Comparison of ENCODE assay signal across 1 cellular context in the genomic region with DNA sequence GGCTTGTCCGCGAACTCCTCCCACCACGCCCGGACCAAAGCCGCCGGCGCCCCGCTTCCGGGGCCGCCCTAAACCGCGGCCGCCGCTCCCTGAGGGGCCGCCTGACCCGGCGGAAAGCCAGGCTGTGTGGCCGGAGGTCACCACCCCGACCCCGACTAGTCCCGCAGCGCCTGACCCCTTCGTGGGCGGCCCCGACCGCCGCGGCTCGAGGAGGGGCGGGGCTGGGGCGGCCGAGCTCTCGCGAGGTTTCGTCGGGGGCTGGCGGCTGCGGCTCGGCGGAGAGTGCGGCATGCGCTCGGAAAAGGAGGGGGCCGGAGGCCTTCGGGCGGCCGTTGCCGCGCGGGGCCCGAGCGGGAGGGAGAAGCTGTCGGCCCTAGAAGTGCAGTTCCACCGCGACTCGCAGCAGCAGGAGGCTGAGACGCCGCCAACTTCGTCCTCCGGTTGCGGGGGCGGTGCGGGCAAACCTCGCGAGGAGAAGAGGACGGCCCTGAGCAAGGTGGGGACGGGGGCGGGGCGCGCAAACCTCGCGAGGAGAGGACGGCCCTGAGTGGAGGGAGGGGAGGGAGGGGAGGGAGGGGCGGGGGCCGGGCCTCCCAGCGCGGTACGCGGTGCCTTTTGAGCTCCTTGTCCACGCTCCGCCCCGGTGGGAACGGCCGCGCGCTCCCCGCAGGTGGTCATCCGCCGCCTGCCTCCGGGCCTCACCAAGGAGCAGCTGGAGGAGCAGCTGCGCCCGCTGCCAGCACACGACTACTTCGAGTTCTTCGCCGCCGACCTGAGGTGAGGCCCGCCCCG.
A peak's percentile ranks its signal among the peaks of the same experiment; 100 is the strongest.
TF ChIP-seq lines count a peak whose summit lies in the region.

A gene with protein sequence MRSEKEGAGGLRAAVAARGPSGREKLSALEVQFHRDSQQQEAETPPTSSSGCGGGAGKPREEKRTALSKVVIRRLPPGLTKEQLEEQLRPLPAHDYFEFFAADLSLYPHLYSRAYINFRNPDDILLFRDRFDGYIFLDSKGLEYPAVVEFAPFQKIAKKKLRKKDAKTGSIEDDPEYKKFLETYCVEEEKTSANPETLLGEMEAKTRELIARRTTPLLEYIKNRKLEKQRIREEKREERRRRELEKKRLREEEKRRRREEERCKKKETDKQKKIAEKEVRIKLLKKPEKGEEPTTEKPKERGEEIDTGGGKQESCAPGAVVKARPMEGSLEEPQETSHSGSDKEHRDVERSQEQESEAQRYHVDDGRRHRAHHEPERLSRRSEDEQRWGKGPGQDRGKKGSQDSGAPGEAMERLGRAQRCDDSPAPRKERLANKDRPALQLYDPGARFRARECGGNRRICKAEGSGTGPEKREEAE (plus strand): TSS at position 251 of the 792 bp plus-strand sequence. CDS start 39 bp downstream, at position 290.

TF ChIP-seq in WTC11, 78 proteins besides CTCF, POLR2A, EP300 and RAD21 (continued from another document and continues in another):
- TF ChIP-seq, protein P1, sequence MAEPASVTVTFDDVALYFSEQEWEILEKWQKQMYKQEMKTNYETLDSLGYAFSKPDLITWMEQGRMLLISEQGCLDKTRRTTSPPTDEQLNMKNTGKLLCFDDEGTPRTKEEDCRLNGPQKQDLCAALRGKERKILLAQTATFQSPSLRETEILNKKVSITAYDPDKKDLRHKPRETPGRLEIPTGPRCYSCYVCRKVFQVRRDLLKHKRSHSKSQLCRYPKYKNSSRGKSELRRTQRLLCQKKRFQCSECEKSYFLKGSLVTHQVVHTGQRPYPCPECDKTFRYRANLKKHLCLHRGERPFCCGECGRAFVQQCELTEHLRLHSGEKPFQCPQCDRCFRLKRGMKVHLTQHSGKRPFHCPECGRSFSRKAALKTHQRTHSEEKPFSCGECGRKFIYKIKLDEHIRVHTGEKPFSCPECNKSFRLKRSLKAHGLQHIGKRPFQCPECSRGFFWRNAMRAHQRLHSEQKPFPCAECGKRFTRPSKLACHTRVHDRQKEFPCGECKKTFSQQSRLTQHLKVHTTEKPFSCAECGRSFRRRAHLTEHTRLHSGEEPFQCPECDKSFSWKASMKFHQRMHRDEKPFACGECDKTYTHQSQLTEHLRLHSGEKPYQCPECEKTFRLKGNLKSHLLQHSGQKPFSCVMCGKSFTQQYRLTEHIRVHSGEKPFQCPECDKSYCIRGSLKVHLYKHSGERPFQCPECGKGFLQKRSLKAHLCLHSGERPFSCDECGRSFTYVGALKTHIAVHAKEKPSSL (CRISPR knock-in tag; conservative IDR thresholded peaks at IDR 0.05) = no peak
- 0 out of 2 replicates have a peak, but pooled peaks have one; percentile 47 for TF ChIP-seq JUN (CRISPR knock-in tag; IDR thresholded peaks at IDR 0.05)
- no peak for TF ChIP-seq TEAD4 (CRISPR knock-in tag; IDR thresholded peaks at IDR 0.05)
- no peak for TF ChIP-seq OVOL2 (CRISPR knock-in tag; IDR thresholded peaks at IDR 0.05; ENCODE audit: borderline replicate concordance)
- TF ChIP-seq CREM (CRISPR knock-in tag; IDR thresholded peaks at IDR 0.05) = peak; percentile 76
- TF ChIP-seq NR1H2 (CRISPR knock-in tag; IDR thresholded peaks at IDR 0.05) = no peak
- peak; percentile 99 for TF ChIP-seq ZNF121 (CRISPR knock-in tag; IDR thresholded peaks at IDR 0.05)
- TF ChIP-seq, protein P2, sequence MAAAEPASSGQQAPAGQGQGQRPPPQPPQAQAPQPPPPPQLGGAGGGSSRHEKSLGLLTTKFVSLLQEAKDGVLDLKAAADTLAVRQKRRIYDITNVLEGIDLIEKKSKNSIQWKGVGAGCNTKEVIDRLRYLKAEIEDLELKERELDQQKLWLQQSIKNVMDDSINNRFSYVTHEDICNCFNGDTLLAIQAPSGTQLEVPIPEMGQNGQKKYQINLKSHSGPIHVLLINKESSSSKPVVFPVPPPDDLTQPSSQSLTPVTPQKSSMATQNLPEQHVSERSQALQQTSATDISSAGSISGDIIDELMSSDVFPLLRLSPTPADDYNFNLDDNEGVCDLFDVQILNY (CRISPR knock-in tag; IDR thresholded peaks at IDR 0.05) = peak; percentile 74
- TF ChIP-seq SP1 (CRISPR knock-in tag; conservative IDR thresholded peaks at IDR 0.05) = peak; percentile 90
- TF ChIP-seq JAZF1 (CRISPR knock-in tag; IDR thresholded peaks at IDR 0.05) = no peak
- TF ChIP-seq FOXP1 (CRISPR knock-in tag; IDR thresholded peaks at IDR 0.05; ENCODE audit: borderline replicate concordance) = peak; percentile 86; the same call in 1 of the 2 replicates
- TF ChIP-seq, protein P3, sequence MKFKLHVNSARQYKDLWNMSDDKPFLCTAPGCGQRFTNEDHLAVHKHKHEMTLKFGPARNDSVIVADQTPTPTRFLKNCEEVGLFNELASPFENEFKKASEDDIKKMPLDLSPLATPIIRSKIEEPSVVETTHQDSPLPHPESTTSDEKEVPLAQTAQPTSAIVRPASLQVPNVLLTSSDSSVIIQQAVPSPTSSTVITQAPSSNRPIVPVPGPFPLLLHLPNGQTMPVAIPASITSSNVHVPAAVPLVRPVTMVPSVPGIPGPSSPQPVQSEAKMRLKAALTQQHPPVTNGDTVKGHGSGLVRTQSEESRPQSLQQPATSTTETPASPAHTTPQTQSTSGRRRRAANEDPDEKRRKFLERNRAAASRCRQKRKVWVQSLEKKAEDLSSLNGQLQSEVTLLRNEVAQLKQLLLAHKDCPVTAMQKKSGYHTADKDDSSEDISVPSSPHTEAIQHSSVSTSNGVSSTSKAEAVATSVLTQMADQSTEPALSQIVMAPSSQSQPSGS (CRISPR knock-in tag; IDR thresholded peaks at IDR 0.05; ENCODE audit: borderline replicate concordance, low read depth) = no peak
- TF ChIP-seq NR2C2 (CRISPR knock-in tag; IDR thresholded peaks at IDR 0.05) = no peak
- TF ChIP-seq, protein P4, sequence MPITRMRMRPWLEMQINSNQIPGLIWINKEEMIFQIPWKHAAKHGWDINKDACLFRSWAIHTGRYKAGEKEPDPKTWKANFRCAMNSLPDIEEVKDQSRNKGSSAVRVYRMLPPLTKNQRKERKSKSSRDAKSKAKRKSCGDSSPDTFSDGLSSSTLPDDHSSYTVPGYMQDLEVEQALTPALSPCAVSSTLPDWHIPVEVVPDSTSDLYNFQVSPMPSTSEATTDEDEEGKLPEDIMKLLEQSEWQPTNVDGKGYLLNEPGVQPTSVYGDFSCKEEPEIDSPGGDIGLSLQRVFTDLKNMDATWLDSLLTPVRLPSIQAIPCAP (CRISPR knock-in tag; IDR thresholded peaks at IDR 0.05) = no peak
- TF ChIP-seq, protein P5, sequence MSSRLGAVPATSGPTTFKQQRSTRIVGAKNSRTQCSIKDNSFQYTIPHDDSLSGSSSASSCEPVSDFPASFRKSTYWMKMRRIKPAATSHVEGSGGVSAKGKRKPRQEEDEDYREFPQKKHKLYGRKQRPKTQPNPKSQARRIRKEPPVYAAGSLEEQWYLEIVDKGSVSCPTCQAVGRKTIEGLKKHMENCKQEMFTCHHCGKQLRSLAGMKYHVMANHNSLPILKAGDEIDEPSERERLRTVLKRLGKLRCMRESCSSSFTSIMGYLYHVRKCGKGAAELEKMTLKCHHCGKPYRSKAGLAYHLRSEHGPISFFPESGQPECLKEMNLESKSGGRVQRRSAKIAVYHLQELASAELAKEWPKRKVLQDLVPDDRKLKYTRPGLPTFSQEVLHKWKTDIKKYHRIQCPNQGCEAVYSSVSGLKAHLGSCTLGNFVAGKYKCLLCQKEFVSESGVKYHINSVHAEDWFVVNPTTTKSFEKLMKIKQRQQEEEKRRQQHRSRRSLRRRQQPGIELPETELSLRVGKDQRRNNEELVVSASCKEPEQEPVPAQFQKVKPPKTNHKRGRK (CRISPR knock-in tag; IDR thresholded peaks at IDR 0.05; ENCODE audit: borderline replicate concordance) = no peak
- no peak for TF ChIP-seq SOX15 (CRISPR knock-in tag; IDR thresholded peaks at IDR 0.05)
- TF ChIP-seq, protein P6, sequence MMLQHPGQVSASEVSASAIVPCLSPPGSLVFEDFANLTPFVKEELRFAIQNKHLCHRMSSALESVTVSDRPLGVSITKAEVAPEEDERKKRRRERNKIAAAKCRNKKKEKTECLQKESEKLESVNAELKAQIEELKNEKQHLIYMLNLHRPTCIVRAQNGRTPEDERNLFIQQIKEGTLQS (CRISPR knock-in tag; conservative IDR thresholded peaks at IDR 0.05) = no peak
- no peak for TF ChIP-seq HMGA2 (CRISPR knock-in tag; IDR thresholded peaks at IDR 0.05)
- TF ChIP-seq ZNF317 (CRISPR knock-in tag; IDR thresholded peaks at IDR 0.05; ENCODE audit: borderline replicate concordance, low read depth) = no peak
- peak; percentile 85; the same call in 1 of the 2 replicates for TF ChIP-seq MYBL2 (CRISPR knock-in tag; IDR thresholded peaks at IDR 0.05)
- TF ChIP-seq, protein P7, sequence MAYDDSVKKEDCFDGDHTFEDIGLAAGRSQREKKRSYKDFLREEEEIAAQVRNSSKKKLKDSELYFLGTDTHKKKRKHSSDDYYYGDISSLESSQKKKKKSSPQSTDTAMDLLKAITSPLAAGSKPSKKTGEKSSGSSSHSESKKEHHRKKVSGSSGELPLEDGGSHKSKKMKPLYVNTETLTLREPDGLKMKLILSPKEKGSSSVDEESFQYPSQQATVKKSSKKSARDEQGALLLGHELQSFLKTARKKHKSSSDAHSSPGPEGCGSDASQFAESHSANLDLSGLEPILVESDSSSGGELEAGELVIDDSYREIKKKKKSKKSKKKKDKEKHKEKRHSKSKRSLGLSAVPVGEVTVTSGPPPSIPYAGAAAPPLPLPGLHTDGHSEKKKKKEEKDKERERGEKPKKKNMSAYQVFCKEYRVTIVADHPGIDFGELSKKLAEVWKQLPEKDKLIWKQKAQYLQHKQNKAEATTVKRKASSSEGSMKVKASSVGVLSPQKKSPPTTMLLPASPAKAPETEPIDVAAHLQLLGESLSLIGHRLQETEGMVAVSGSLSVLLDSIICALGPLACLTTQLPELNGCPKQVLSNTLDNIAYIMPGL (CRISPR knock-in tag; IDR thresholded peaks at IDR 0.05) = peak; percentile 89; the same call in 1 of the 2 replicates
- TF ChIP-seq SMAD4 (CRISPR knock-in tag; IDR thresholded peaks at IDR 0.05) = 0 out of 2 replicates have a peak, but pooled peaks have one; percentile 32
- TF ChIP-seq, protein P8, sequence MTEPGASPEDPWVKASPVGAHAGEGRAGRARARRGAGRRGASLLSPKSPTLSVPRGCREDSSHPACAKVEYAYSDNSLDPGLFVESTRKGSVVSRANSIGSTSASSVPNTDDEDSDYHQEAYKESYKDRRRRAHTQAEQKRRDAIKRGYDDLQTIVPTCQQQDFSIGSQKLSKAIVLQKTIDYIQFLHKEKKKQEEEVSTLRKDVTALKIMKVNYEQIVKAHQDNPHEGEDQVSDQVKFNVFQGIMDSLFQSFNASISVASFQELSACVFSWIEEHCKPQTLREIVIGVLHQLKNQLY (CRISPR knock-in tag; IDR thresholded peaks at IDR 0.05) = peak; percentile 81; the same call in 1 of the 2 replicates
- TF ChIP-seq, protein P9, sequence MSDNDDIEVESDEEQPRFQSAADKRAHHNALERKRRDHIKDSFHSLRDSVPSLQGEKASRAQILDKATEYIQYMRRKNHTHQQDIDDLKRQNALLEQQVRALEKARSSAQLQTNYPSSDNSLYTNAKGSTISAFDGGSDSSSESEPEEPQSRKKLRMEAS (CRISPR knock-in tag; IDR thresholded peaks at IDR 0.05) = peak; percentile 61; the same call in 1 of the 2 replicates
- TF ChIP-seq EMX1 (CRISPR knock-in tag; IDR thresholded peaks at IDR 0.05) = 0 out of 2 replicates have a peak, but pooled peaks have one; percentile 19
- TF ChIP-seq, protein P10, sequence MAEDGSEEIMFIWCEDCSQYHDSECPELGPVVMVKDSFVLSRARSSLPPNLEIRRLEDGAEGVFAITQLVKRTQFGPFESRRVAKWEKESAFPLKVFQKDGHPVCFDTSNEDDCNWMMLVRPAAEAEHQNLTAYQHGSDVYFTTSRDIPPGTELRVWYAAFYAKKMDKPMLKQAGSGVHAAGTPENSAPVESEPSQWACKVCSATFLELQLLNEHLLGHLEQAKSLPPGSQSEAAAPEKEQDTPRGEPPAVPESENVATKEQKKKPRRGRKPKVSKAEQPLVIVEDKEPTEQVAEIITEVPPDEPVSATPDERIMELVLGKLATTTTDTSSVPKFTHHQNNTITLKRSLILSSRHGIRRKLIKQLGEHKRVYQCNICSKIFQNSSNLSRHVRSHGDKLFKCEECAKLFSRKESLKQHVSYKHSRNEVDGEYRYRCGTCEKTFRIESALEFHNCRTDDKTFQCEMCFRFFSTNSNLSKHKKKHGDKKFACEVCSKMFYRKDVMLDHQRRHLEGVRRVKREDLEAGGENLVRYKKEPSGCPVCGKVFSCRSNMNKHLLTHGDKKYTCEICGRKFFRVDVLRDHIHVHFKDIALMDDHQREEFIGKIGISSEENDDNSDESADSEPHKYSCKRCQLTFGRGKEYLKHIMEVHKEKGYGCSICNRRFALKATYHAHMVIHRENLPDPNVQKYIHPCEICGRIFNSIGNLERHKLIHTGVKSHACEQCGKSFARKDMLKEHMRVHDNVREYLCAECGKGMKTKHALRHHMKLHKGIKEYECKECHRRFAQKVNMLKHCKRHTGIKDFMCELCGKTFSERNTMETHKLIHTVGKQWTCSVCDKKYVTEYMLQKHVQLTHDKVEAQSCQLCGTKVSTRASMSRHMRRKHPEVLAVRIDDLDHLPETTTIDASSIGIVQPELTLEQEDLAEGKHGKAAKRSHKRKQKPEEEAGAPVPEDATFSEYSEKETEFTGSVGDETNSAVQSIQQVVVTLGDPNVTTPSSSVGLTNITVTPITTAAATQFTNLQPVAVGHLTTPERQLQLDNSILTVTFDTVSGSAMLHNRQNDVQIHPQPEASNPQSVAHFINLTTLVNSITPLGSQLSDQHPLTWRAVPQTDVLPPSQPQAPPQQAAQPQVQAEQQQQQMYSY (CRISPR knock-in tag; IDR thresholded peaks at IDR 0.05) = no peak
- TF ChIP-seq, protein P11, sequence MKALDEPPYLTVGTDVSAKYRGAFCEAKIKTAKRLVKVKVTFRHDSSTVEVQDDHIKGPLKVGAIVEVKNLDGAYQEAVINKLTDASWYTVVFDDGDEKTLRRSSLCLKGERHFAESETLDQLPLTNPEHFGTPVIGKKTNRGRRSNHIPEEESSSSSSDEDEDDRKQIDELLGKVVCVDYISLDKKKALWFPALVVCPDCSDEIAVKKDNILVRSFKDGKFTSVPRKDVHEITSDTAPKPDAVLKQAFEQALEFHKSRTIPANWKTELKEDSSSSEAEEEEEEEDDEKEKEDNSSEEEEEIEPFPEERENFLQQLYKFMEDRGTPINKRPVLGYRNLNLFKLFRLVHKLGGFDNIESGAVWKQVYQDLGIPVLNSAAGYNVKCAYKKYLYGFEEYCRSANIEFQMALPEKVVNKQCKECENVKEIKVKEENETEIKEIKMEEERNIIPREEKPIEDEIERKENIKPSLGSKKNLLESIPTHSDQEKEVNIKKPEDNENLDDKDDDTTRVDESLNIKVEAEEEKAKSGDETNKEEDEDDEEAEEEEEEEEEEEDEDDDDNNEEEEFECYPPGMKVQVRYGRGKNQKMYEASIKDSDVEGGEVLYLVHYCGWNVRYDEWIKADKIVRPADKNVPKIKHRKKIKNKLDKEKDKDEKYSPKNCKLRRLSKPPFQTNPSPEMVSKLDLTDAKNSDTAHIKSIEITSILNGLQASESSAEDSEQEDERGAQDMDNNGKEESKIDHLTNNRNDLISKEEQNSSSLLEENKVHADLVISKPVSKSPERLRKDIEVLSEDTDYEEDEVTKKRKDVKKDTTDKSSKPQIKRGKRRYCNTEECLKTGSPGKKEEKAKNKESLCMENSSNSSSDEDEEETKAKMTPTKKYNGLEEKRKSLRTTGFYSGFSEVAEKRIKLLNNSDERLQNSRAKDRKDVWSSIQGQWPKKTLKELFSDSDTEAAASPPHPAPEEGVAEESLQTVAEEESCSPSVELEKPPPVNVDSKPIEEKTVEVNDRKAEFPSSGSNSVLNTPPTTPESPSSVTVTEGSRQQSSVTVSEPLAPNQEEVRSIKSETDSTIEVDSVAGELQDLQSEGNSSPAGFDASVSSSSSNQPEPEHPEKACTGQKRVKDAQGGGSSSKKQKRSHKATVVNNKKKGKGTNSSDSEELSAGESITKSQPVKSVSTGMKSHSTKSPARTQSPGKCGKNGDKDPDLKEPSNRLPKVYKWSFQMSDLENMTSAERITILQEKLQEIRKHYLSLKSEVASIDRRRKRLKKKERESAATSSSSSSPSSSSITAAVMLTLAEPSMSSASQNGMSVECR (CRISPR knock-in tag; IDR thresholded peaks at IDR 0.05; ENCODE audit: borderline replicate concordance) = peak; percentile 75; the same call in 1 of the 2 replicates
- TF ChIP-seq TEAD1 (CRISPR knock-in tag; IDR thresholded peaks at IDR 0.05) = peak; percentile 65; the same call in 1 of the 2 replicates
- TF ChIP-seq ZNF416 (CRISPR knock-in tag; IDR thresholded peaks at IDR 0.05) = no peak
